ENCODE assay signal across 2 cellular contexts in the genomic region with DNA sequence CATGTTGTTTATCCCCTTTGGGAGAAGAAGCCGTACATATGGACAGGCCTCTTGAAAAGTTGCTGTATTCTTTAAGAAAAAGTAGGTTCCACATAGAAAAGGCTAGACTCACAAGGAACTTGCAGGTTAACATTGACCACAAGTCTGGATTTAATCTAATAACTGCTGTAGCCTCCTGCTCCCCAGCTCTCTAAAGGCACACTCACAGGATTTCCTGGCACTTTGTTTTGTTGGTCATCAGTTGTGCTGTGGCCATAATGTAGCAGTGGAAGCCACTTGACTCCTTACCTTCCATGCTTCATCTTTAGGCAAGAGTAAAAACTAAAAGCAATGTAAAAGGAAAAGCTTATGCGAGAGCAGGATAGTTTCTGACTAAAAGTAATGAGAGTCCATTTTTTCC.
TF ChIP-seq lines count a peak whose summit lies in the region.

No MANE protein-coding gene starts in this region.

TF ChIP-seq in HEK293, 187 proteins besides CTCF, POLR2A, EP300 and RAD21 (continued from another document):
- TF ChIP-seq ZNF660 (tag by site-specific recombination; IDR thresholded peaks at IDR 0.05): no peak

TF ChIP-seq in endothelial cell of umbilical vein, 7 proteins besides CTCF, POLR2A, EP300 and RAD21 (continued from another document):
- TF ChIP-seq JUN (IDR thresholded peaks at IDR 0.05; ENCODE audit: borderline replicate concordance, insufficient read depth, insufficient read length, low read depth): no peak
- no peak for TF ChIP-seq POLR2AphosphoS5 (IDR thresholded peaks at IDR 0.05; ENCODE audit: insufficient read depth, low read depth, low read length)
- TF ChIP-seq FOS (IDR thresholded peaks at IDR 0.05; ENCODE audit: borderline replicate concordance, insufficient read depth, low read length): no peak
- no peak for TF ChIP-seq EZH2 (IDR thresholded peaks at IDR 0.05; ENCODE audit: borderline replicate concordance, low read depth, low read length, severe bottlenecking)
- TF ChIP-seq, protein P1, sequence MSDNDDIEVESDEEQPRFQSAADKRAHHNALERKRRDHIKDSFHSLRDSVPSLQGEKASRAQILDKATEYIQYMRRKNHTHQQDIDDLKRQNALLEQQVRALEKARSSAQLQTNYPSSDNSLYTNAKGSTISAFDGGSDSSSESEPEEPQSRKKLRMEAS (IDR thresholded peaks at IDR 0.05; ENCODE audit: insufficient read depth, insufficient read length): no peak
